ENCODE assay signal across 9 cellular contexts in genomic region chr2:60840880-60841279, GRCh38. TPM values are rescaled to one million over a fixed set of nuclear protein-coding genes. Genes with fewer than 3 reads are reported as not detected.
A peak's percentile ranks its signal among the peaks of the same experiment; 100 is the strongest.
DNase-seq lines count a peak whose midpoint lies in the region; ATAC-seq and TF ChIP-seq lines count a peak whose summit lies in the region.
"Had no signal": no experiment of that assay in that cellular context is flagged by ENCODE, and none has a peak within 500 bp of the region (broad histone marks: within the 10 kb centered on the region; RNA-seq: fewer than 3 reads in every experiment).

No MANE protein-coding gene starts in this region.

- H3K27me3 ChIP-seq in gastroesophageal sphincter = no peaks in the 10 kb centered on the region
- H3K27me3 ChIP-seq: breast epithelium had no signal

- H3K4me3 Mint-ChIP-seq in activated naive CD8-positive, alpha-beta T cell treated with anti-CD3 and anti-CD28 coated beads, Interleukin-2, amount 50 U/mL, for 24 hours = no peak overlapping the region

- no peak for TF ChIP-seq CTCF in gastroesophageal sphincter (IDR thresholded peaks at IDR 0.05)

- H3K9me3 ChIP-seq in gastroesophageal sphincter = no peaks in the 10 kb centered on the region
- H3K9me3 ChIP-seq: breast epithelium had no signal

- TF ChIP-seq POLR2A in GM18505 (IDR thresholded peaks at IDR 0.05; ENCODE audit: borderline replicate concordance, extremely low read depth, insufficient read depth, insufficient read length) (peak; percentile 46), gastroesophageal sphincter (IDR thresholded peaks at IDR 0.05) (no peak)

- H3K27ac Mint-ChIP-seq in activated naive CD8-positive, alpha-beta T cell treated with anti-CD3 and anti-CD28 coated beads, Interleukin-2, amount 50 U/mL, for 24 hours = peak overlapping the region; percentile 52

- H3K9me3 Mint-ChIP-seq in activated naive CD8-positive, alpha-beta T cell treated with anti-CD3 and anti-CD28 coated beads, Interleukin-2, amount 50 U/mL, for 24 hours = peaks cover 6% of the 10 kb centered on the region

- no peak overlapping the region for H3K27ac ChIP-seq in gastroesophageal sphincter
- H3K27ac ChIP-seq: breast epithelium had no signal

- WGBS in gastroesophageal sphincter (ENCODE audit: low coverage in 1 of 2), 2 donors = 67 to 69% methylated on average over 3 to 4 of the region's 7 CpGs

- H3K36me3 ChIP-seq in gastroesophageal sphincter = no peaks in the 10 kb centered on the region
- H3K36me3 ChIP-seq: breast epithelium had no signal

- H3K27me3 Mint-ChIP-seq in activated naive CD8-positive, alpha-beta T cell treated with anti-CD3 and anti-CD28 coated beads, Interleukin-2, amount 50 U/mL, for 24 hours = no peaks in the 10 kb centered on the region

- TF ChIP-seq EP300 in gastroesophageal sphincter (IDR thresholded peaks at IDR 0.05) = no peak

- peak; percentile 62 for ATAC-seq in GM18505 (IDR thresholded peaks at IDR 0.05; ENCODE audit: unreplicated experiment)
- peak; percentile 53 for ATAC-seq in GM21423 (IDR thresholded peaks at IDR 0.05; ENCODE audit: unreplicated experiment)
- peak; percentile 52 for ATAC-seq in HG03354 (IDR thresholded peaks at IDR 0.05; ENCODE audit: poor library complexity, severe bottlenecking, unreplicated experiment)
- ATAC-seq in activated naive CD8-positive, alpha-beta T cell treated with anti-CD3 and anti-CD28 coated beads, Interleukin-2, amount 50 U/mL, for 24 hours = no peak
- ATAC-seq in gastroesophageal sphincter = no peak

- H3K4me1 Mint-ChIP-seq in activated naive CD8-positive, alpha-beta T cell treated with anti-CD3 and anti-CD28 coated beads, Interleukin-2, amount 50 U/mL, for 24 hours = peaks cover 69% of the 10 kb centered on the region

- no peaks in the 10 kb centered on the region for H3K36me3 Mint-ChIP-seq in activated naive CD8-positive, alpha-beta T cell treated with anti-CD3 and anti-CD28 coated beads, Interleukin-2, amount 50 U/mL, for 24 hours (ENCODE audit: low read depth)

- H3K4me1 ChIP-seq in gastroesophageal sphincter = no peaks in the 10 kb centered on the region
- H3K4me1 ChIP-seq: breast epithelium had no signal

- no peak overlapping the region for H3K4me3 ChIP-seq in gastroesophageal sphincter
- H3K4me3 ChIP-seq: breast epithelium had no signal

- DNase-seq in activated naive CD8-positive, alpha-beta T cell treated with anti-CD3 and anti-CD28 coated beads, Interleukin-2, amount 50 U/mL, for 24 hours = no peak
- no peak for DNase-seq in activated effector memory CD4-positive, alpha-beta T cell treated with anti-CD3 and anti-CD28 coated beads, Interleukin-2, amount 50 U/mL, for 16 hours
- DNase-seq in dedifferentiated amniotic fluid mesenchymal stem cell (ENCODE audit: extremely low spot score) = no peak
- DNase-seq in DMS114 treated with DMSO at 0.1 percent for 48 hours (lab: John Stamatoyannopoulos, UW; ENCODE audit: unreplicated experiment) = no peak

RNA-seq across cellular contexts. Expression of gene REL, which starts 40.5 kb away (rescaled TPM):
- 10 to 100 TPM in 1 of 4 donors, 1 to 10 TPM in 3; 8.3 to 13.3 (median 9.5) TPM for total RNA-seq in gastroesophageal sphincter

Comparison
In these comparisons a context has a peak if more than half of its experiments do, and no peak if none do; other contexts are left out.
1. ATAC-seq: peak in GM18505 (single experiment), GM21423 (single experiment) and HG03354 (single experiment); none in activated naive CD8-positive, alpha-beta T cell treated with anti-CD3 and anti-CD28 coated beads, Interleukin-2, amount 50 U/mL, for 24 hours (single experiment) and gastroesophageal sphincter (single experiment).